8 cellular contexts compared by ENCODE assay signal in the genomic region with DNA sequence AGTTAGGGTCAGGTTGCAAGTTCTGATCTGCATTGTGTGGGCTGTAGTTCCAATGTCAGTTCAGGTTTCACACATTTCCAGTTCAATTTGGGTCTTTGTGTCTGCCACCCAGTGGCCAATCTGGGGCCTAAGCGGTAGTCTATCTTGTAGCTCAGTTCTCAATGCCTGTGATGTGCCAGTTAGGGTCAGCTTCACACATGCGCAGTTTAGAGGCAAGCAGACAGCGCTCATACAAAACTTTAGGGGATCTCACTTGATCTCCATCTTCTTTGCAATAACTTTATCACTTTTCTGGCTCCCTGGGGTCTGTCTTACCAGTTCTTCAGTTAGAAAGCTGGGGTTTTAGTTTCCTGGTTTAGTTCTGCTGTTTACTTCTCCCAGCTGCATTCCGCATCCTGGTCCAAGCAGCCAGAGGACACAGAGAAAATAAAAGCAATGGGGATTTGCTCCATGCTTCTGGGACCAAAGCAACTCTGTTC. TPM values are rescaled to one million over a fixed set of nuclear protein-coding genes. Genes with fewer than 3 reads are reported as not detected.
A peak's percentile ranks its signal among the peaks of the same experiment; 100 is the strongest.
DNase-seq lines count a peak whose midpoint lies in the region; ATAC-seq and TF ChIP-seq lines count a peak whose summit lies in the region.

No MANE protein-coding gene starts in this region.

- H3K27me3 ChIP-seq in BJ (ENCODE audit: control insufficient read depth, insufficient read depth, low read length) (no peaks in the 10 kb centered on the region), endodermal cell (ENCODE audit: control insufficient read depth, insufficient read depth, low read length, poor library complexity, severe bottlenecking) (no peaks in the 10 kb centered on the region), mesendoderm (ENCODE audit: insufficient read depth, low read length, poor library complexity) (no peaks in the 10 kb centered on the region)

- H3K27ac Mint-ChIP-seq in activated CD8-positive, alpha-beta T cell treated with anti-CD3 and anti-CD28 coated beads, Interleukin-2, amount 10 ng/mL, durations not matched to agents 7 days and 5 days = no peak overlapping the region
- no peak overlapping the region for H3K27ac Mint-ChIP-seq in endodermal cell

- 51 to 72% methylated on average over 3 to 4 of the region's 4 CpGs for WGBS in endodermal cell (ENCODE audit: insufficient coverage in 1 of 2, insufficient read length in 1 of 2), 2 experiments
- WGBS in mesendoderm (ENCODE audit: extremely low coverage, insufficient coverage, low lambda C conversion rate) = no CpG with 5 or more reads among the region's 4 CpGs

- peaks cover 2% of the 10 kb centered on the region for H3K27me3 Mint-ChIP-seq in activated CD8-positive, alpha-beta T cell treated with anti-CD3 and anti-CD28 coated beads, Interleukin-2, amount 10 ng/mL, durations not matched to agents 7 days and 5 days (ENCODE audit: low read depth)
- no peaks in the 10 kb centered on the region for H3K27me3 Mint-ChIP-seq in endodermal cell (ENCODE audit: insufficient read depth)

- H3K79me1 ChIP-seq in mesendoderm (ENCODE audit: low read length) = no peaks in the 10 kb centered on the region

- H3K23ac ChIP-seq in mesendoderm (ENCODE audit: low read length) = no peak overlapping the region

- peak overlapping the region; percentile 99 for H3K4ac ChIP-seq in mesendoderm (ENCODE audit: low read depth, low read length)

- H3K27ac ChIP-seq in endodermal cell (ENCODE audit: low read depth, low read length) = no peak overlapping the region
- peak overlapping the region; percentile 35 for H3K27ac ChIP-seq in mesendoderm (ENCODE audit: low read depth, low read length)

- H2AK5ac ChIP-seq in mesendoderm (ENCODE audit: low read length) = no peak overlapping the region

- CTCF ChIA-PET in BJ (lab: Yijun Ruan, JAX) = interaction anchor here (0.8 to 2.4 kb wide), 11 partner anchors 9 to 126 kb away, joined by 3 to 17 read pairs (median 4); partner anchors contain the start of genes ZNF24 and ZNF397
- CTCF ChIA-PET in activated CD8-positive, alpha-beta T cell treated with anti-CD3 and anti-CD28 coated beads, Interleukin-2, amount 10 ng/mL, durations not matched to agents 7 days and 5 days (lab: Charles Lee) = interaction anchor here (0.6 to 3.1 kb wide), 20 partner anchors 8 to 1423 kb away, joined by 3 to 23 read pairs (median 4); partner anchors contain the start of genes ZNF24 and ZSCAN30

- no peaks in the 10 kb centered on the region for H3K4me1 ChIP-seq in endodermal cell (ENCODE audit: control insufficient read depth, insufficient read depth, low read length)
- peaks cover 3% of the 10 kb centered on the region for H3K4me1 ChIP-seq in mesendoderm (ENCODE audit: control insufficient read depth, low read depth, low read length)

- H2BK15ac ChIP-seq in mesendoderm (replicated peaks; ENCODE audit: low read depth) = no peak overlapping the region

- POLR2A ChIA-PET in BJ (lab: Charles Lee) = no interaction called here
- POLR2A ChIA-PET in activated CD8-positive, alpha-beta T cell treated with anti-CD3 and anti-CD28 coated beads, Interleukin-2, amount 10 ng/mL, durations not matched to agents 7 days and 5 days (lab: Charles Lee) = interaction anchor here (1.2 kb wide), 1 partner anchor 10 kb away, joined by 8 read pairs; the partner anchor contains the start of gene ZNF24

- H4K8ac ChIP-seq in mesendoderm (ENCODE audit: low read depth, low read length) = peak overlapping the region; percentile 97

- DNase-seq in BJ (ENCODE audit: low read depth) (no peak), NCI-H748 treated with DMSO at 0.1 percent for 48 hours (lab: John Stamatoyannopoulos, UW) (peak; percentile 46), endodermal cell (peak; percentile 86), mesendoderm (peak; percentile 96)
- DNase-seq in activated CD8-positive, alpha-beta T cell treated with anti-CD3 and anti-CD28 coated beads, Interleukin-2, amount 10 ng/mL, durations not matched to agents 7 days and 5 days = peak; percentile 71
- peak; percentile 55 for DNase-seq in stimulated activated CD8-positive, alpha-beta memory T cell treated with anti-CD3 and anti-CD28 coated beads, Interleukin-4, amount 100 ng/mL, for 48 hours

- no peaks in the 10 kb centered on the region for H3K79me2 ChIP-seq in mesendoderm (ENCODE audit: control insufficient read depth, insufficient read depth, low read length)

- peak; percentile 85 for ATAC-seq in GM19324 (IDR thresholded peaks at IDR 0.05; ENCODE audit: low FRiP score, unreplicated experiment)
- ATAC-seq in HG03439 (IDR thresholded peaks at IDR 0.05; ENCODE audit: unreplicated experiment) = peak; percentile 99
- peak; percentile 96 for ATAC-seq in activated CD8-positive, alpha-beta T cell treated with anti-CD3 and anti-CD28 coated beads, Interleukin-2, amount 10 ng/mL, durations not matched to agents 7 days and 5 days

- H3K4me3 ChIP-seq in BJ (ENCODE audit: low read depth, low read length) (no peak overlapping the region), endodermal cell (ENCODE audit: low read length) (peak overlapping the region; percentile 55), mesendoderm (ENCODE audit: low read length) (no peak overlapping the region)

- H3K56ac ChIP-seq in mesendoderm (ENCODE audit: low read length) = peak overlapping the region; percentile 52

- peaks cover 8% of the 10 kb centered on the region for H3K9me3 Mint-ChIP-seq in activated CD8-positive, alpha-beta T cell treated with anti-CD3 and anti-CD28 coated beads, Interleukin-2, amount 10 ng/mL, durations not matched to agents 7 days and 5 days (ENCODE audit: insufficient read depth)
- peaks cover 52% of the 10 kb centered on the region for H3K9me3 Mint-ChIP-seq in endodermal cell

- H3K9ac ChIP-seq in endodermal cell (ENCODE audit: extremely low read depth, low read length, poor library complexity, severe bottlenecking) (no peak overlapping the region), mesendoderm (ENCODE audit: low read length) (peak overlapping the region; percentile 27)

- no peak overlapping the region for H3K4me2 ChIP-seq in mesendoderm (ENCODE audit: low read length)

- H3K36me3 Mint-ChIP-seq in activated CD8-positive, alpha-beta T cell treated with anti-CD3 and anti-CD28 coated beads, Interleukin-2, amount 10 ng/mL, durations not matched to agents 7 days and 5 days (ENCODE audit: low read depth) = peaks cover 5% of the 10 kb centered on the region
- H3K36me3 Mint-ChIP-seq in endodermal cell (ENCODE audit: low read depth) = peaks cover 23% of the 10 kb centered on the region

- peaks cover 87% of the 10 kb centered on the region for H3K9me3 ChIP-seq in endodermal cell (ENCODE audit: control insufficient read depth, low read length)

- H3K4me3 Mint-ChIP-seq in activated CD8-positive, alpha-beta T cell treated with anti-CD3 and anti-CD28 coated beads, Interleukin-2, amount 10 ng/mL, durations not matched to agents 7 days and 5 days = no peak overlapping the region
- H3K4me3 Mint-ChIP-seq in endodermal cell = no peak overlapping the region

- H2BK5ac ChIP-seq in mesendoderm (ENCODE audit: low read length) = peak overlapping the region; percentile 1

- TF ChIP-seq CTCF in BJ (IDR thresholded peaks at IDR 0.05; ENCODE audit: insufficient read depth, low read depth, low read length) = peak; percentile 87
- peak; percentile 78 for TF ChIP-seq CTCF in endodermal cell (conservative IDR thresholded peaks at IDR 0.05)

- peak overlapping the region; percentile 94 for H3K18ac ChIP-seq in mesendoderm (ENCODE audit: low read length)

- peak overlapping the region; percentile 95 for H2BK120ac ChIP-seq in mesendoderm (ENCODE audit: low read depth, low read length)

- H3K36me3 ChIP-seq in BJ (ENCODE audit: control insufficient read depth, insufficient read depth, low read length) (no peaks in the 10 kb centered on the region), endodermal cell (ENCODE audit: control insufficient read depth, insufficient read depth, low read length) (peaks cover 37% of the 10 kb centered on the region), mesendoderm (ENCODE audit: control insufficient read depth, insufficient read depth, low read length) (no peaks in the 10 kb centered on the region)

- peaks cover 5% of the 10 kb centered on the region for H3K4me1 Mint-ChIP-seq in activated CD8-positive, alpha-beta T cell treated with anti-CD3 and anti-CD28 coated beads, Interleukin-2, amount 10 ng/mL, durations not matched to agents 7 days and 5 days (ENCODE audit: low read depth)
- H3K4me1 Mint-ChIP-seq in endodermal cell = peaks cover 10% of the 10 kb centered on the region

- peak overlapping the region; percentile 78 for H4K5ac ChIP-seq in mesendoderm (ENCODE audit: low read length)

RNA-seq across cellular contexts. Expression of gene ZNF24, which starts 11.0 kb away (rescaled TPM):
- polyA plus RNA-seq in BJ (2011; rRNA removed) = 14.9 and 17.3 TPM in 2 replicates
- 12.4 and 16.1 TPM in 2 replicates for polyA minus RNA-seq in BJ (2011; rRNA and poly(A)+ RNA removed)
- total RNA-seq in activated CD8-positive, alpha-beta T cell treated with anti-CD3 and anti-CD28 coated beads, Interleukin-2, amount 10 ng/mL, durations not matched to agents 7 days and 5 days = 10 to 100 TPM; 48.8 to 53.2 TPM
- 10 to 100 TPM; 74.7 to 92.1 TPM for total RNA-seq in endodermal cell
- polyA plus RNA-seq in endodermal cell (2013, experiment 1 of 2) = 52.9 TPM
- 53.0 TPM for polyA plus RNA-seq in endodermal cell (2013, experiment 2 of 2)
- polyA plus RNA-seq in mesendoderm (2013, experiment 1 of 2) = 35.8 TPM
- polyA plus RNA-seq in mesendoderm (2013, experiment 2 of 2) = 35.7 TPM

RNA-seq across cellular contexts. Expression of gene ZNF396, which starts 22.0 kb away (rescaled TPM):
- polyA plus RNA-seq in BJ (2011; rRNA removed) = 0.60 and 0.86 TPM in 2 replicates
- polyA minus RNA-seq in BJ (2011; rRNA and poly(A)+ RNA removed) = 0.57 and 0.72 TPM in 2 replicates
- total RNA-seq in activated CD8-positive, alpha-beta T cell treated with anti-CD3 and anti-CD28 coated beads, Interleukin-2, amount 10 ng/mL, durations not matched to agents 7 days and 5 days = under 1 TPM; 0.32 to 0.60 TPM
- 1 to 10 TPM; 5.4 to 8.5 TPM for total RNA-seq in endodermal cell
- 3.2 TPM for polyA plus RNA-seq in endodermal cell (2013, experiment 1 of 2)
- polyA plus RNA-seq in endodermal cell (2013, experiment 2 of 2) = 3.1 TPM
- polyA plus RNA-seq in mesendoderm (2013, experiment 1 of 2) = 0.42 TPM
- 0.62 TPM for polyA plus RNA-seq in mesendoderm (2013, experiment 2 of 2)

Comparison
In these comparisons a context has a peak if more than half of its experiments do, and no peak if none do; other contexts are left out.
1. RNA of gene ZNF396, which starts 22.0 kb away (total RNA-seq): 5.4 to 8.5 TPM in endodermal cell; 0.32 to 0.60 TPM in activated CD8-positive, alpha-beta T cell treated with anti-CD3 and anti-CD28 coated beads, Interleukin-2, amount 10 ng/mL, durations not matched to agents 7 days and 5 days; every median in the first group is over 4 times any median in the second.
2. Peak in every context shown above with its lines, with median percentiles within 50 percentile points of each other: ATAC-seq.